Comparison of ENCODE assay signal across 8 cellular contexts in the genomic region with DNA sequence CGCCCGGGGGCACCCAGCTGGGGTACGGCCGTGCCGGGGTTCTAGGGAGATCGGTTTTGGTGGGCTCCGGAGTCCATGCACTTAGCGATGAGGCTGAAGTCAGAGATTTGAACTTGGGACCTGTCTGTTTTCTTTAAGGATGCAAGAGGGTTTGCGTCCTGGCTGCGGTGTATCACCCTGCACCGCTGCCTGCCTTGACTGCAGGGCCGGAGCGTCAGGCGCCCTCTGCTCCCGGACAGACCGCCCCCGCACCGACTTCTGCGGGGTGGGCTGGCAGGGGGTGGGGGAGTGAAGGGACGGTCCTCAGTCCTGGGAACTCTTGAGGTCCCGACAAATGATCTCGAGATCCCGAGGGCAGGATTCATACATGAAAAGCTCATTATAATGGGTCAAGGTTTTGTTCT. TPM values are rescaled to one million over a fixed set of nuclear protein-coding genes. Genes with fewer than 3 reads are reported as not detected.
A peak's percentile ranks its signal among the peaks of the same experiment; 100 is the strongest.
DNase-seq lines count a peak whose midpoint lies in the region; ATAC-seq, FAIRE-seq and TF ChIP-seq lines count a peak whose summit lies in the region.

No MANE protein-coding gene starts in this region.

- H3K4me3 ChIP-seq in kidney (ENCODE audit: low read length in 2 of 2) (peak overlapping the region; percentile 69 to 84), stomach (peak overlapping the region; percentile 60 to 97 (median 80))

- TF ChIP-seq EP300 in stomach (IDR thresholded peaks at IDR 0.05), result no peak

- H3K27ac Mint-ChIP-seq in activated naive CD8-positive, alpha-beta T cell treated with anti-CD3 and anti-CD28 coated beads, Interleukin-2, amount 50 U/mL, for 24 hours, result peak overlapping the region; percentile 60

- H3K36me3 ChIP-seq in kidney (ENCODE audit: control insufficient read depth in 1 of 2, insufficient read depth in 2 of 2, low read length in 2 of 2) (peaks cover 13 to 16% of the 10 kb centered on the region in 2 donors), stomach (peaks cover 13 to 30% (median 24%) of the 10 kb centered on the region in 4 donors)

- H3K9me3 Mint-ChIP-seq in activated naive CD8-positive, alpha-beta T cell treated with anti-CD3 and anti-CD28 coated beads, Interleukin-2, amount 50 U/mL, for 24 hours, result peaks cover 7% of the 10 kb centered on the region

- H3K4me1 ChIP-seq in kidney (ENCODE audit: control insufficient read depth in 1 of 2, insufficient read depth in 1 of 2, low read depth in 1 of 2, low read length in 2 of 2) (peaks cover 9 to 16% of the 10 kb centered on the region in 2 donors), stomach (peaks cover 15 to 25% (median 20%) of the 10 kb centered on the region in 4 donors)

- peak overlapping the region; percentile 97 for H3K4me3 Mint-ChIP-seq in activated naive CD8-positive, alpha-beta T cell treated with anti-CD3 and anti-CD28 coated beads, Interleukin-2, amount 50 U/mL, for 24 hours

- H3K9ac ChIP-seq in kidney (ENCODE audit: low read length in 2 of 2), result peak overlapping the region; percentile 86 to 87

- peak; percentile 2 for ATAC-seq in HG03460 (IDR thresholded peaks at IDR 0.05; ENCODE audit: unreplicated experiment)
- no peak for ATAC-seq in activated naive CD8-positive, alpha-beta T cell treated with anti-CD3 and anti-CD28 coated beads, Interleukin-2, amount 50 U/mL, for 24 hours

- TF ChIP-seq POLR2A in stomach (IDR thresholded peaks at IDR 0.05), result no peak

- peaks cover 57% of the 10 kb centered on the region for H3K4me1 Mint-ChIP-seq in activated naive CD8-positive, alpha-beta T cell treated with anti-CD3 and anti-CD28 coated beads, Interleukin-2, amount 50 U/mL, for 24 hours

- intact Hi-C loops in kidney (cut with DNase I), result no loop called here
- intact Hi-C loops in stomach (cut with DNase I; ENCODE audit: low total_unique reads), result no loop called here

- peak overlapping the region; percentile 84 to 86 for H3K27ac ChIP-seq in kidney (ENCODE audit: low read depth in 2 of 2, low read length in 2 of 2)
- peak overlapping the region; percentile 59 to 88 (median 77) for H3K27ac ChIP-seq in stomach

- DNase-seq in EL (peak; percentile 29), kidney (no peak), stomach (no peak), SKM-1 (lab: John Stamatoyannopoulos, UW; ENCODE audit: unreplicated experiment) (no peak), NCI-H1694 treated with DMSO at 0.1 percent for 48 hours (lab: John Stamatoyannopoulos, UW) (no peak), NCI-H2227 (lab: John Stamatoyannopoulos, UW; ENCODE audit: unreplicated experiment) (no peak)
- DNase-seq in activated naive CD8-positive, alpha-beta T cell treated with anti-CD3 and anti-CD28 coated beads, Interleukin-2, amount 50 U/mL, for 24 hours, result peak; percentile 35

- no peaks in the 10 kb centered on the region for H3K27me3 ChIP-seq in stomach

- no peak for FAIRE-seq in kidney (lab: Jason Lieb, UNC)

- H3K9me3 ChIP-seq in kidney (ENCODE audit: control insufficient read depth in 1 of 2, low read length in 2 of 2) (no peaks in the 10 kb centered on the region), stomach (no peaks in the 10 kb centered on the region)

- WGBS in stomach, 5 donors, result 1 to 4% (median 2%) methylated on average over 19 to 23 of the region's 23 CpGs

- TF ChIP-seq CTCF in kidney (IDR thresholded peaks at IDR 0.05; ENCODE audit: borderline replicate concordance, extremely low read depth, insufficient read depth), result no peak
- no peak for TF ChIP-seq CTCF in stomach (IDR thresholded peaks at IDR 0.05)

- no peaks in the 10 kb centered on the region for H3K27me3 Mint-ChIP-seq in activated naive CD8-positive, alpha-beta T cell treated with anti-CD3 and anti-CD28 coated beads, Interleukin-2, amount 50 U/mL, for 24 hours

- peaks cover 33% of the 10 kb centered on the region for H3K36me3 Mint-ChIP-seq in activated naive CD8-positive, alpha-beta T cell treated with anti-CD3 and anti-CD28 coated beads, Interleukin-2, amount 50 U/mL, for 24 hours (ENCODE audit: low read depth)

RNA-seq across cellular contexts. Expression of a gene that starts 0.7 kb away (rescaled TPM):
- 9.2 TPM for total RNA-seq in kidney
- 5.1 TPM for polyA plus RNA-seq in kidney (ENCODE audit: insufficient read depth, low read depth, low replicate concordance)
- 10 to 100 TPM in 1 of 5 donors, 1 to 10 TPM in 4; 4.9 to 96.9 (median 7.5) TPM for total RNA-seq in stomach
- polyA plus RNA-seq in stomach, result 1 to 10 TPM; 1.6 to 2.1 (median 1.9) TPM

RNA-seq across cellular contexts. Expression of a gene that starts 36.8 kb away (rescaled TPM):
- not detected for total RNA-seq in kidney
- polyA plus RNA-seq in kidney (ENCODE audit: insufficient read depth, low read depth, low replicate concordance), result not detected
- total RNA-seq in stomach, result 10 to 100 TPM in 1 of 5 donors, under 1 TPM in 1, not detected in 3; 0.55 to 27.8 TPM
- under 1 TPM in 1 of 3 donors, not detected in 2; 0.10 TPM for polyA plus RNA-seq in stomach

RNA-seq across cellular contexts. Expression of a gene that starts 37.7 kb away (rescaled TPM):
- total RNA-seq in kidney, result 1,188 TPM
- polyA plus RNA-seq in kidney (ENCODE audit: insufficient read depth, low read depth, low replicate concordance), result 1,180 TPM
- total RNA-seq in stomach, result 1 to 10 TPM in 1 of 5 donors, under 1 TPM in 1, not detected in 3; 0.14 to 1.1 TPM
- 1 to 10 TPM in 1 of 3 donors, not detected in 2; 2.3 TPM for polyA plus RNA-seq in stomach

RNA-seq across cellular contexts. Expression of a gene that starts 44.3 kb away (rescaled TPM):
- total RNA-seq in kidney (90.9 TPM), stomach (10 to 100 TPM in 2 of 5 donors, 1 to 10 TPM in 3; 1.0 to 39.7 (median 3.6) TPM)
- polyA plus RNA-seq in kidney (ENCODE audit: insufficient read depth, low read depth, low replicate concordance) (14.3 TPM), stomach (10 to 100 TPM in 1 of 3 donors, 1 to 10 TPM in 2; 2.9 to 37.8 (median 3.4) TPM)

RNA-seq across cellular contexts. Expression of a gene that starts 50.2 kb away (rescaled TPM):
- 45.6 TPM for total RNA-seq in kidney
- polyA plus RNA-seq in kidney (ENCODE audit: insufficient read depth, low read depth, low replicate concordance), result 37.5 TPM
- total RNA-seq in stomach, result 10 to 100 TPM in 4 of 5 donors, 1 to 10 TPM in 1; 4.5 to 72.1 (median 16.9) TPM
- 10 to 100 TPM; 25.6 to 40.8 (median 32.0) TPM for polyA plus RNA-seq in stomach

Comparison
In these comparisons a context has a peak if more than half of its experiments do, and no peak if none do; other contexts are left out.
1. DNase-seq: peak in EL (single experiment) and activated naive CD8-positive, alpha-beta T cell treated with anti-CD3 and anti-CD28 coated beads, Interleukin-2, amount 50 U/mL, for 24 hours (single experiment); none in kidney (single experiment), stomach (single experiment), SKM-1 (single experiment), NCI-H1694 treated with DMSO at 0.1 percent for 48 hours (single experiment) and NCI-H2227 (single experiment).
2. RNA of a gene that starts 37.7 kb away (total RNA-seq): 1,188 TPM in kidney (single experiment); 0.14 to 1.1 TPM in stomach; every median in the first group is over 100 times any median in the second.